ENCODE assay signal across 23 cellular contexts in the genomic region with DNA sequence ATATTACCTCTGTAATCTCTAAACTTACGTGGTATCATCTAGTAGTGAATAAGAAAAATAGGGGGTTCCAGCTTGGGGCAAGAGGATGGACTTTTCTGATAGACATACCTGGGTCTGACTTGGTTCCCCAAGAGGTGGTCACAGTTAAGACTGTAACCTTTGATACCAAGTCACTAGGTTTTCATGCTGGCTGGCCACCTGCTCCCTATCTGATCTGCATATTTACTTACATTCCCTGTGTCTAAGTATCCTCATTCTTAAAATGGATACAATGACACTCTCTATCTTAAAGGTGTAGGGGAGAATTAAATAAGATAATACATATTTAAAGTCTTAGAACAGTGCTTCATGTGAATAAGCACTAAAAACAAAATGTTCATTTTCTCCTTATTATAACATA.
"Had no signal": no experiment of that assay in that cellular context is flagged by ENCODE, and none has a peak within 500 bp of the region (broad histone marks: within the 10 kb centered on the region; RNA-seq: fewer than 3 reads in every experiment).

No MANE protein-coding gene starts in this region.

- H3K9me3 ChIP-seq: colonic mucosa, esophagus muscularis mucosa, esophagus squamous epithelium, gastrocnemius medialis, gastroesophageal sphincter, heart left ventricle had no signal

- H3K27me3 ChIP-seq: colonic mucosa, esophagus squamous epithelium, foreskin keratinocyte, gastrocnemius medialis had no signal

- H3K4me1 ChIP-seq: colonic mucosa, esophagus muscularis mucosa, esophagus squamous epithelium, foreskin keratinocyte, gastrocnemius medialis, gastroesophageal sphincter, heart left ventricle, heart right ventricle had no signal

- H3K27ac ChIP-seq: colonic mucosa, coronary artery, dorsolateral prefrontal cortex, epithelial cell of prostate, esophagus muscularis mucosa, esophagus squamous epithelium, foreskin keratinocyte, gastrocnemius medialis, gastroesophageal sphincter, heart left ventricle, heart right ventricle had no signal

- H3K4me3 ChIP-seq: colonic mucosa, coronary artery, dorsolateral prefrontal cortex, esophagus muscularis mucosa, esophagus squamous epithelium, gastrocnemius medialis, gastroesophageal sphincter, heart left ventricle, heart right ventricle had no signal

- DNase-seq: colonic mucosa; cortex of kidney; dermis blood vessel endothelial cell; dorsolateral prefrontal cortex; effector CD4-positive, alpha-beta T cell; effector CD8-positive, alpha-beta T cell; effector memory CD4-positive, alpha-beta T cell; effector memory CD8-positive, alpha-beta T cell; endodermal cell; erythroblast; esophagus squamous epithelium; foreskin fibroblast; foreskin keratinocyte; foreskin melanocyte; gastrocnemius medialis; glutamatergic neuron; head of caudate nucleus; heart left ventricle; heart right ventricle had no signal

- H3K36me3 ChIP-seq: colonic mucosa, esophagus muscularis mucosa, esophagus squamous epithelium, gastrocnemius medialis, gastroesophageal sphincter, heart left ventricle, heart right ventricle had no signal
